In genomic region chr6:1651362-1651761, GRCh38 we compare ENCODE assay signal across 35 cellular contexts.
"Had no signal": no experiment of that assay in that cellular context is flagged by ENCODE, and none has a peak within 500 bp of the region (broad histone marks: within the 10 kb centered on the region; RNA-seq: fewer than 3 reads in every experiment).

No MANE protein-coding gene starts in this region.

- H3K27ac ChIP-seq: KMS-11 had no signal

- H3K27me3 ChIP-seq: MG63 had no signal

- H3K4me3 ChIP-seq: MG63 had no signal

- H3K9me3 ChIP-seq: MG63 had no signal

- H3K9ac ChIP-seq: KMS-11 had no signal

- H3K4me2 ChIP-seq: KMS-11 had no signal

- H3K36me3 ChIP-seq: MG63 had no signal

- DNase-seq: Karpas-422, Kasumi-1, MG63, MM.1S, MV-4-11, NCI-H1048, NCI-H1092, NCI-H1092 treated with DMSO at 0.1 percent for 48 hours, NCI-H1105, NCI-H1105 treated with DMSO at 0.1 percent for 48 hours, NCI-H1417, NCI-H1417 treated with DMSO at 0.1 percent for 48 hours, NCI-H1436, NCI-H1436 treated with DMSO at 0.1 percent for 48 hours, NCI-H146, NCI-H1694, NCI-H1694 treated with DMSO at 0.1 percent for 48 hours, NCI-H187, NCI-H187 treated with DMSO at 0.1 percent for 48 hours, NCI-H1930, NCI-H2029, NCI-H2029 treated with DMSO at 0.1 percent for 48 hours, NCI-H2081, NCI-H2081 treated with DMSO at 0.1 percent for 48 hours, NCI-H2107, NCI-H2171, NCI-H2171 treated with DMSO at 0.1 percent for 48 hours, NCI-H2227 treated with DMSO at 0.1 percent for 48 hours, NCI-H226, NCI-H345, NCI-H446, NCI-H446 treated with DMSO at 0.1 percent for 48 hours, NCI-H510A, NCI-H510A treated with DMSO at 0.1 percent for 48 hours had no signal
